In the genomic region with DNA sequence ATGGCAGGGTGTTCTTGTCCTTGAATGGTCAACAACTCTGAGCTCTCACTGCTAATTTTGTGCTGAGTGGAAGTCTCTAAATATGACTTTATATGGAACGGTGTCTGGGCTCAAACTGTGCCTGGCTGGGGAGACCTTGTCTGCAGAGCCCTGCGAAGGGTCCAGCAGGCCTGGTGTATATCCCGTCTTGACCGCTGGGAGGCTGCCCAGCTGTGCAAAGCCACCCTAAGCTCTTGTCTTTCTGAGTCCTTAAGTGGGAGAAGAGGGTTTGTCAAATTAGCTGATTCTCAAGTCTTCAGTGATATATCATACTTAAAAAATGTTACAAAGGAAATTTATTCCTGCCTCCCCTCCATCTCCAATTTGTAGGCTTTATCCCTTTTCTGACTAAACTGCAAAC, we compare ENCODE assay signal across 1 cellular context.
TF ChIP-seq lines count a peak whose summit lies in the region.

No MANE protein-coding gene starts in this region.

TF ChIP-seq in H1, 55 proteins besides CTCF, POLR2A, EP300 and RAD21 (continued from another document):
- no peak for TF ChIP-seq SP2 (IDR thresholded peaks at IDR 0.05; ENCODE audit: low read length)
